Comparison of ENCODE assay signal across 10 cellular contexts in the genomic region with DNA sequence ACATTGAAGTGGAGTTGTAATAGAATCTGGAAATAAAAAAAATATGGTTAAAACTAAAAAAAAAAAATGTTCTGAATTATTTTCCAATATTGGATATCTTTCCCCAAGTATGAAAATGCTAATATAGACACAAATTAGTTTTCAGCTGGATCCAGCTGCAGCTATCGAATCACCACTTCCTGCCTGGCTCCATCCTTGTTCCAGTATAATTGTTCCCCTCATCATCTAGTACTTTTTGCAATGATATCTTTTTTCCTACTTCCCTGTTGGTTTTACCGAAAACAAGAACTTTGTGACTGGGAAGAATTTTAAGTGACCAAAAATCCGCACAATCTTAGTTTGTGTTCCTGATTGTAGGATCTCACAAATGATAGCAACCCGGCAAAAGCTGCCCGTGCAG. TPM values are rescaled to one million over a fixed set of nuclear protein-coding genes. Genes with fewer than 3 reads are reported as not detected.
"Had no signal": no experiment of that assay in that cellular context is flagged by ENCODE, and none has a peak within 500 bp of the region (broad histone marks: within the 10 kb centered on the region; RNA-seq: fewer than 3 reads in every experiment).

No MANE protein-coding gene starts in this region.

- H3K27ac ChIP-seq: HL-60 had no signal

- FAIRE-seq: HepG2, HTR-8/SVneo, K562 had no signal

- H3K4me3 ChIP-seq: K562 had no signal

- ATAC-seq: HepG2, K562 had no signal

- DNase-seq: IMR-90, KBM-7, KG1 had no signal

RNA-seq across cellular contexts. Expression of a gene that starts 9.4 kb away (rescaled TPM):
- total RNA-seq: HepG2, HT-29, HT1080, IMR-90, K562 had no signal
- polyA plus RNA-seq: HepG2, IgD-negative memory B cell, IMR-90, K562 had no signal

RNA-seq across cellular contexts. Expression of a gene that starts 17.4 kb away (rescaled TPM):
- total RNA-seq: HepG2, HT-29, HT1080, IMR-90, K562 had no signal
- polyA plus RNA-seq: HepG2, IgD-negative memory B cell, IMR-90, K562 had no signal

RNA-seq across cellular contexts. Expression of a gene that starts 47.6 kb away (rescaled TPM):
- total RNA-seq: HepG2, HT-29, HT1080, IMR-90, K562 had no signal
- polyA plus RNA-seq: HepG2, IgD-negative memory B cell, IMR-90, K562 had no signal
